Comparison of ENCODE assay signal across 1 cellular context in genomic region chr6:3028202-3028601, GRCh38.
TF ChIP-seq lines count a peak whose summit lies in the region.

No MANE protein-coding gene starts in this region.

TF ChIP-seq in WTC11, 78 proteins besides CTCF, POLR2A, EP300 and RAD21:
- peak; percentile 62; the same call in 1 of the 2 replicates for TF ChIP-seq NFYB (CRISPR knock-in tag; conservative IDR thresholded peaks at IDR 0.05; ENCODE audit: low read depth)
